Comparison of ENCODE assay signal across 8 cellular contexts in the genomic region with DNA sequence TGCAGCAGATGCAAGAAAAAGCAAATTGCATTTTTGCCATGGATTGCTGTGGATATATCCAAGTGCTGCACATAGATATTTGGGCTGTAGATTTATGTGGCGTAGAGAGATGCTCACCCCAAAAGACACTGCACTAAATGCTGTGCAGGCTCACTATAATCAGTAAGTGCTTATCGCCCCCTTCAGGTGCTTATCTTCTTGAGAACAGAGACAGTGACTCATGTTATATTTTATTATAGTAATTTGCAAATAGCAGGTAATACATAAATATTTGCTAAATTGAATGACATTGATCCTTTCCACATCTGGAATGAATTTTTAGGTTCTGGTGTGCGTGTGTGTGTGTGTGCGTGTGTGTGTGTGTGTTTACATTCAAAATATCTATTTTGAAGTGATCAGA. TPM values are rescaled to one million over a fixed set of nuclear protein-coding genes. Genes with fewer than 3 reads are reported as not detected.
A peak's percentile ranks its signal among the peaks of the same experiment; 100 is the strongest.
DNase-seq lines count a peak whose midpoint lies in the region; ATAC-seq and TF ChIP-seq lines count a peak whose summit lies in the region.

No MANE protein-coding gene starts in this region.

- DNase-seq in SIG-M5 treated with dmso at 0.1 percent for 504 hours (lab: John Stamatoyannopoulos, UW; ENCODE audit: unreplicated experiment) (peak; percentile 47), SIG-M5 (lab: John Stamatoyannopoulos, UW) (no peak), NCI-H526 (lab: John Stamatoyannopoulos, UW) (peak; percentile 5 to 67), colonic mucosa (peak; percentile 47), smooth muscle cell (lab: John Stamatoyannopoulos, UW; ENCODE audit: unreplicated experiment) (no peak), NCI-H446 treated with DMSO at 0.1 percent for 48 hours (lab: John Stamatoyannopoulos, UW) (no peak), left lung (no peak), HuH-7.5 (ENCODE audit: low spot score) (no peak)

- no peak overlapping the region for H2AFZ ChIP-seq in smooth muscle cell (ENCODE audit: low read depth)

- H3K4me1 ChIP-seq in colonic mucosa: no peaks in the 10 kb centered on the region
- H3K4me1 ChIP-seq in smooth muscle cell (ENCODE audit: low read depth): no peaks in the 10 kb centered on the region
- H3K4me1 ChIP-seq in left lung: no peaks in the 10 kb centered on the region

- no peak overlapping the region for H3K4me3 ChIP-seq in colonic mucosa
- no peak overlapping the region for H3K4me3 ChIP-seq in smooth muscle cell
- no peak overlapping the region for H3K4me3 ChIP-seq in left lung

- intact Hi-C loops in colonic mucosa (cut with DNase I) (no loop called here), left lung (cut with DNase I) (no loop called here)

- no peaks in the 10 kb centered on the region for H3K9me3 ChIP-seq in colonic mucosa
- H3K9me3 ChIP-seq in smooth muscle cell (replicated peaks; ENCODE audit: low read depth): no peaks in the 10 kb centered on the region
- no peaks in the 10 kb centered on the region for H3K9me3 ChIP-seq in left lung

- no peak overlapping the region for H3K4me2 ChIP-seq in smooth muscle cell

- H3K27me3 ChIP-seq in colonic mucosa (no peaks in the 10 kb centered on the region), smooth muscle cell (ENCODE audit: low read depth) (no peaks in the 10 kb centered on the region), left lung (no peaks in the 10 kb centered on the region)

- H3K36me3 ChIP-seq in colonic mucosa (no peaks in the 10 kb centered on the region), smooth muscle cell (ENCODE audit: low read depth) (no peaks in the 10 kb centered on the region), left lung (no peaks in the 10 kb centered on the region)

- H3K9ac ChIP-seq in colonic mucosa (ENCODE audit: low read depth in 2 of 2, low read length in 2 of 2) (no peak overlapping the region), smooth muscle cell (ENCODE audit: low read depth) (no peak overlapping the region)

- H3K27ac ChIP-seq in colonic mucosa (no peak overlapping the region), smooth muscle cell (ENCODE audit: low read depth) (no peak overlapping the region), left lung (no peak overlapping the region)

- no peak for ATAC-seq in left lung

- TF ChIP-seq CTCF in colonic mucosa (IDR thresholded peaks at IDR 0.05): no peak
- peak; percentile 17 for TF ChIP-seq CTCF in smooth muscle cell (IDR thresholded peaks at IDR 0.05; ENCODE audit: borderline replicate concordance, insufficient read depth, poor library complexity, severe bottlenecking)
- TF ChIP-seq CTCF in left lung (IDR thresholded peaks at IDR 0.05): no peak

- 54% methylated on average over 4 of the region's 4 CpGs for WGBS in smooth muscle cell (ENCODE audit: low lambda C conversion rate)

- H4K20me1 ChIP-seq in smooth muscle cell (ENCODE audit: low read depth): no peaks in the 10 kb centered on the region

- H3K79me2 ChIP-seq in smooth muscle cell (ENCODE audit: low read depth): no peaks in the 10 kb centered on the region

- H3F3A ChIP-seq in smooth muscle cell (ENCODE audit: low read depth): no peaks in the 10 kb centered on the region

RNA-seq across cellular contexts. Expression of a gene that starts 36.8 kb away (rescaled TPM):
- total RNA-seq in colonic mucosa (1 to 10 TPM; 5.7 to 8.3 TPM), smooth muscle cell (10.3 and 11.3 TPM in 2 replicates), left lung (10 to 100 TPM; 15.1 to 16.0 TPM)
- 3.2 and 3.8 TPM in 2 replicates for polyA plus RNA-seq in smooth muscle cell

Comparison
In these comparisons a context has a peak if more than half of its experiments do, and no peak if none do; other contexts are left out.
1. DNase-seq: peak in SIG-M5 treated with dmso at 0.1 percent for 504 hours (single experiment), NCI-H526 (2 of 2) and colonic mucosa (single experiment); none in SIG-M5 (single experiment), smooth muscle cell (single experiment), NCI-H446 treated with DMSO at 0.1 percent for 48 hours (single experiment), left lung (0 of 2) and HuH-7.5 (single experiment).